ENCODE assay signal across 31 cellular contexts in genomic region chr1:222555992-222556615, GRCh38. TPM values are rescaled to one million over a fixed set of nuclear protein-coding genes. Genes with fewer than 3 reads are reported as not detected.
DNase-seq lines count a peak whose midpoint lies in the region; ATAC-seq and TF ChIP-seq lines count a peak whose summit lies in the region.
"Had no signal": no experiment of that assay in that cellular context is flagged by ENCODE, and none has a peak within 500 bp of the region (broad histone marks: within the 10 kb centered on the region; RNA-seq: fewer than 3 reads in every experiment).

No MANE protein-coding gene starts in this region.

- ATAC-seq in CD4-positive, alpha-beta T cell (ENCODE audit: poor library complexity): no peak
- ATAC-seq in naive B cell (ENCODE audit: low read depth in 2 of 2): no peak
- no peak for ATAC-seq in stimulated activated naive CD8-positive, alpha-beta T cell treated with anti-CD3 and anti-CD28 coated beads, Interleukin-15, amount 100 ng/mL, for 72 hours
- ATAC-seq: foreskin keratinocyte, heart left ventricle, lower lobe of right lung, mucosa of descending colon, right cardiac atrium had no signal

- peaks cover 63% of the 10 kb centered on the region for H3K36me3 Mint-ChIP-seq in CD4-positive, alpha-beta T cell (ENCODE audit: low read depth)
- H3K36me3 Mint-ChIP-seq in naive B cell: no peaks in the 10 kb centered on the region

- no peak overlapping the region for H3K4me3 Mint-ChIP-seq in CD4-positive, alpha-beta T cell
- no peak overlapping the region for H3K4me3 Mint-ChIP-seq in naive B cell
- no peak overlapping the region for H3K4me3 Mint-ChIP-seq in stimulated activated naive CD8-positive, alpha-beta T cell treated with anti-CD3 and anti-CD28 coated beads, Interleukin-15, amount 100 ng/mL, for 72 hours
- H3K4me3 Mint-ChIP-seq: activated naive CD8-positive, alpha-beta T cell treated with anti-CD3 and anti-CD28 coated beads for 36 hours; CD4-positive, alpha-beta memory T cell; endodermal cell; stimulated activated naive CD8-positive, alpha-beta T cell treated with anti-CD3 and anti-CD28 coated beads, Interleukin-15, Interleukin-2, amounts not matched to agents 100 ng/mL and 50 ng/mL, for 24 hours had no signal

- no peaks in the 10 kb centered on the region for H3K9me3 ChIP-seq in CD4-positive, alpha-beta T cell (ENCODE audit: control insufficient read depth, low read length)
- H3K9me3 ChIP-seq: heart left ventricle, lower lobe of right lung, mucosa of descending colon, SJCRH30 had no signal

- CTCF ChIA-PET in CD4-positive, alpha-beta T cell (lab: Charles Lee): no interaction called here
- CTCF ChIA-PET in HEK293T (lab: Yijun Ruan, JAX) (interaction anchor here (0.6 kb wide), 1 partner anchor 45 kb away, joined by 4 read pairs; no protein-coding TSS in a partner anchor), RWPE1 (lab: Yijun Ruan, JAX) (interaction anchor here (0.6 to 0.7 kb wide), 2 partner anchors 136 to 1020 kb away, joined by 3 to 4 read pairs; no protein-coding TSS in a partner anchor)

- DNase-seq in CD4-positive, alpha-beta T cell: no peak
- DNase-seq in M059J (ENCODE audit: low read depth) (peak; percentile 25), glomerular visceral epithelial cell (ENCODE audit: extremely low spot score) (peak; percentile 15), naive B cell (no peak), HEK293T (ENCODE audit: extremely low spot score) (no peak), midbrain (lab: John Stamatoyannopoulos, UW) (no peak), RWPE1 (ENCODE audit: low spot score) (no peak)
- DNase-seq in stimulated activated naive CD8-positive, alpha-beta T cell treated with anti-CD3 and anti-CD28 coated beads, Interleukin-15, amount 100 ng/mL, for 72 hours: no peak
- DNase-seq: activated CD4-positive, alpha-beta T cell treated with anti-CD3 and anti-CD28 coated beads for 48 hours; activated effector memory CD4-positive, alpha-beta T cell treated with Interleukin-2 at 50 U/mL for 16 hours; activated naive CD8-positive, alpha-beta T cell treated with anti-CD3 and anti-CD28 coated beads for 36 hours; AML-193; aorta; CD4-positive, alpha-beta memory T cell; central memory CD4-positive, alpha-beta T cell; endodermal cell; foreskin keratinocyte; heart left ventricle; Karpas-422; kidney; lower lobe of right lung; mucosa of descending colon; NCI-H1436; NCI-H2081; NCI-H69; right cardiac atrium; SJCRH30; stimulated activated CD8-positive, alpha-beta memory T cell treated with anti-CD3 and anti-CD28 coated beads, Interleukin-4, amount 100 ng/mL, for 48 hours had no signal

- no peak for TF ChIP-seq CTCF in CD4-positive, alpha-beta T cell (IDR thresholded peaks at IDR 0.05)
- TF ChIP-seq CTCF in RWPE1 (conservative IDR thresholded peaks at IDR 0.05; ENCODE audit: low read depth): no peak

- H3K27ac ChIP-seq in CD4-positive, alpha-beta T cell (ENCODE audit: low read depth, low read length): no peak overlapping the region
- H3K27ac ChIP-seq in RWPE1: no peak overlapping the region
- H3K27ac ChIP-seq: foreskin keratinocyte, heart left ventricle, lower lobe of right lung, parathyroid adenoma, SJCRH30 had no signal

- H3K4me1 Mint-ChIP-seq in CD4-positive, alpha-beta T cell (ENCODE audit: low read depth): no peaks in the 10 kb centered on the region
- H3K4me1 Mint-ChIP-seq in naive B cell: peaks cover 0 to 10% (median 5%) of the 10 kb centered on the region in 3 donors
- H3K4me1 Mint-ChIP-seq in stimulated activated naive CD8-positive, alpha-beta T cell treated with anti-CD3 and anti-CD28 coated beads, Interleukin-15, amount 100 ng/mL, for 72 hours: no peaks in the 10 kb centered on the region
- H3K4me1 Mint-ChIP-seq: CD4-positive, alpha-beta memory T cell; endodermal cell had no signal

- POLR2A ChIA-PET in CD4-positive, alpha-beta T cell (lab: Charles Lee): no interaction called here
- POLR2A ChIA-PET in HEK293T (lab: Yijun Ruan, JAX): no interaction called here
- POLR2A ChIA-PET in RWPE1 (lab: Yijun Ruan, JAX; ENCODE audit: low non-redundant PET): no interaction called here

- intact Hi-C loops in CD4-positive, alpha-beta T cell (cut with DNase I, micrococcal nuclease): no loop called here

- H3K9me3 Mint-ChIP-seq in CD4-positive, alpha-beta T cell: no peaks in the 10 kb centered on the region
- no peaks in the 10 kb centered on the region for H3K9me3 Mint-ChIP-seq in naive B cell
- H3K9me3 Mint-ChIP-seq in stimulated activated naive CD8-positive, alpha-beta T cell treated with anti-CD3 and anti-CD28 coated beads, Interleukin-15, amount 100 ng/mL, for 72 hours: no peaks in the 10 kb centered on the region
- H3K9me3 Mint-ChIP-seq: activated naive CD8-positive, alpha-beta T cell treated with anti-CD3 and anti-CD28 coated beads for 36 hours; CD4-positive, alpha-beta memory T cell; endodermal cell; stimulated activated naive CD8-positive, alpha-beta T cell treated with anti-CD3 and anti-CD28 coated beads, Interleukin-15, Interleukin-2, amounts not matched to agents 100 ng/mL and 50 ng/mL, for 24 hours had no signal

- H3K27ac Mint-ChIP-seq in CD4-positive, alpha-beta T cell: peak overlapping the region; percentile 13
- H3K27ac Mint-ChIP-seq in naive B cell: peak overlapping the region in 5 of 6 donors; percentile 2 to 65 (median 24)
- H3K27ac Mint-ChIP-seq in stimulated activated naive CD8-positive, alpha-beta T cell treated with anti-CD3 and anti-CD28 coated beads, Interleukin-15, amount 100 ng/mL, for 72 hours: no peak overlapping the region
- H3K27ac Mint-ChIP-seq: activated naive CD8-positive, alpha-beta T cell treated with anti-CD3 and anti-CD28 coated beads for 36 hours; endodermal cell; stimulated activated naive CD8-positive, alpha-beta T cell treated with anti-CD3 and anti-CD28 coated beads, Interleukin-15, Interleukin-2, amounts not matched to agents 100 ng/mL and 50 ng/mL, for 24 hours had no signal

- no peaks in the 10 kb centered on the region for H3K27me3 Mint-ChIP-seq in CD4-positive, alpha-beta T cell
- no peaks in the 10 kb centered on the region for H3K27me3 Mint-ChIP-seq in naive B cell
- no peaks in the 10 kb centered on the region for H3K27me3 Mint-ChIP-seq in stimulated activated naive CD8-positive, alpha-beta T cell treated with anti-CD3 and anti-CD28 coated beads, Interleukin-15, amount 100 ng/mL, for 72 hours
- H3K27me3 Mint-ChIP-seq: activated naive CD8-positive, alpha-beta T cell treated with anti-CD3 and anti-CD28 coated beads for 36 hours; CD4-positive, alpha-beta memory T cell; stimulated activated naive CD8-positive, alpha-beta T cell treated with anti-CD3 and anti-CD28 coated beads, Interleukin-15, Interleukin-2, amounts not matched to agents 100 ng/mL and 50 ng/mL, for 24 hours had no signal

- H3K27me3 ChIP-seq in CD4-positive, alpha-beta T cell (ENCODE audit: control insufficient read depth, insufficient read depth, low read length): no peaks in the 10 kb centered on the region
- H3K27me3 ChIP-seq: foreskin keratinocyte, heart left ventricle, SJCRH30 had no signal

TF ChIP-seq in HEK293T, 16 proteins besides CTCF, POLR2A, EP300 and RAD21:
- TF ChIP-seq SP1 (IDR thresholded peaks at IDR 0.05): no peak
- no peak for TF ChIP-seq PKNOX1 (IDR thresholded peaks at IDR 0.05)
- TF ChIP-seq FOXA1 (IDR thresholded peaks at IDR 0.05): no peak
- TF ChIP-seq CTBP1 (IDR thresholded peaks at IDR 0.05; ENCODE audit: borderline replicate concordance): no peak
- TF ChIP-seq NFRKB (IDR thresholded peaks at IDR 0.05): no peak
- no peak for TF ChIP-seq HDGF (IDR thresholded peaks at IDR 0.05; ENCODE audit: borderline replicate concordance)
- TF ChIP-seq ZNF384 (IDR thresholded peaks at IDR 0.05): no peak
- no peak for TF ChIP-seq BHLHE40 (IDR thresholded peaks at IDR 0.05; ENCODE audit: borderline replicate concordance)
- TF ChIP-seq FOXM1 (IDR thresholded peaks at IDR 0.05; ENCODE audit: borderline replicate concordance): no peak
- no peak for TF ChIP-seq LEF1 (IDR thresholded peaks at IDR 0.05; ENCODE audit: borderline replicate concordance)
- TF ChIP-seq FOXK2 (IDR thresholded peaks at IDR 0.05): no peak
- TF ChIP-seq ELF4 (IDR thresholded peaks at IDR 0.05): no peak

RNA-seq across cellular contexts. Expression of gene HHIPL2, which starts 8.2 kb away (rescaled TPM):
- under 1 TPM; 0.22 to 0.77 TPM for total RNA-seq in CD4-positive, alpha-beta T cell
- total RNA-seq in M059J (2014; rRNA removed; shearing (Covaris generic)): 3.3 and 3.9 TPM in 2 replicates
- under 1 TPM in 1 of 6 donors, not detected in 5; 0.23 TPM for polyA plus RNA-seq in naive B cell (ENCODE audit: low read depth in 6 of 6)
- total RNA-seq: A673 had no signal
- polyA plus RNA-seq: CD4-positive, alpha-beta memory T cell had no signal

RNA-seq across cellular contexts. Expression of gene TAF1A, which starts 33.6 kb away (rescaled TPM):
- 1 to 10 TPM; 3.3 to 4.1 TPM for total RNA-seq in CD4-positive, alpha-beta T cell
- total RNA-seq in M059J (2014; rRNA removed; shearing (Covaris generic)): 9.3 and 16.7 TPM in 2 replicates
- polyA plus RNA-seq in naive B cell (ENCODE audit: low read depth in 6 of 6): 10 to 100 TPM in 5 of 6 donors, 1 to 10 TPM in 1; 4.5 to 23.0 (median 15.1) TPM

Comparison
In these comparisons a context has a peak if more than half of its experiments do, and no peak if none do; other contexts are left out.
1. DNase-seq: peak in M059J (single experiment) and glomerular visceral epithelial cell (single experiment); none in CD4-positive, alpha-beta T cell (0 of 10), naive B cell (single experiment), stimulated activated naive CD8-positive, alpha-beta T cell treated with anti-CD3 and anti-CD28 coated beads, Interleukin-15, amount 100 ng/mL, for 72 hours (0 of 2), HEK293T (single experiment), midbrain (single experiment) and RWPE1 (single experiment).
2. H3K27ac Mint-ChIP-seq: peak in CD4-positive, alpha-beta T cell (single experiment) and naive B cell (5 of 6); none in stimulated activated naive CD8-positive, alpha-beta T cell treated with anti-CD3 and anti-CD28 coated beads, Interleukin-15, amount 100 ng/mL, for 72 hours (0 of 2).